ENCODE assay signal across 1 cellular context in the genomic region with DNA sequence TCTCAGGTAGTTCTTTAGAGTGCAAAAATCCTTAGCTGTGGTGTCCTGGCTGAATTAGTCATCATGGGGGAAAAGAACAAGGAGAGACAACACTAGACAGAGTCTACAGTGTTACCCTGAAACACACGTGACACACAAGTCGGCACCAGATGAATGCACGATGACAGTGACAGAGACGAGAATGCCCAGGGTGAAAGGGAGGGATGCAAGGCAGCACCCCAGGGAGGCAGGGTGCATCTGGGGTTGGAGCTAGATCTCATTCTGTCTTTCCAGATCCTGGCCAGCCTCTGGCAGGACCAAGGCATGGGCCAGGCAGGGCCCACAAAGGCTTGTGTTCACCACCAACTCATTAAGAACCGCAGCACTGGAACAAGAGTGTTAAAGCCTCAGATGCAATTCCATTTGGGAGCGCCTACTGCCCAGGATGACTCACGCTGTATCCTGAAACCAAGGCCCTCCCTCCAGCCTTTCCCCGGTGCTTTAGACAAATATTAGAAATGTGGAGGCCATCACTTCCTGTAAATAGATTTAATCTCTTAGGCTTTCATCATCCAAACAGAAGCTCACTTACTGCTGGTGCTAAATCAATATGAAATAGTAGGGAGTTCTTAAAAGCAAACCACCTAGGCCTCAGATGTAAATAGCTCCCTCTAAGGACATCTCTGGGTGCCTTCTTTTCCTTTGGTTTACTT.
TF ChIP-seq lines count a peak whose summit lies in the region.

No MANE protein-coding gene starts in this region.

TF ChIP-seq in H1, 55 proteins besides CTCF, POLR2A, EP300 and RAD21:
- TF ChIP-seq CHD2 (IDR thresholded peaks at IDR 0.05; ENCODE audit: low read length) (no peak), RNF2 (IDR thresholded peaks at IDR 0.05; ENCODE audit: borderline replicate concordance, low read depth, low read length, missing control alignments, poor library complexity, severe bottlenecking) (no peak), RFX5 (IDR thresholded peaks at IDR 0.05; ENCODE audit: borderline replicate concordance, low read depth, low read length) (no peak), POU5F1 (IDR thresholded peaks at IDR 0.05; ENCODE audit: low read depth, low read length) (no peak), EGR1 (IDR thresholded peaks at IDR 0.05; ENCODE audit: borderline replicate concordance, low read depth, low read length) (no peak), TAF7 (optimal IDR thresholded peaks at IDR 0.05; ENCODE audit: borderline replicate concordance, low read depth, low read length) (no peak), KDM1A (IDR thresholded peaks at IDR 0.05; ENCODE audit: borderline replicate concordance, low read length) (no peak), ZNF274 (IDR thresholded peaks at IDR 0.05; ENCODE audit: borderline replicate concordance, extremely low read depth, low read length) (no peak), ATF3 (IDR thresholded peaks at IDR 0.05; ENCODE audit: insufficient read depth, low read depth, low read length) (no peak), PHF8 (conservative IDR thresholded peaks at IDR 0.05; ENCODE audit: low read depth, low read length) (no peak)
